Comparison of ENCODE assay signal across 2 cellular contexts in the genomic region with DNA sequence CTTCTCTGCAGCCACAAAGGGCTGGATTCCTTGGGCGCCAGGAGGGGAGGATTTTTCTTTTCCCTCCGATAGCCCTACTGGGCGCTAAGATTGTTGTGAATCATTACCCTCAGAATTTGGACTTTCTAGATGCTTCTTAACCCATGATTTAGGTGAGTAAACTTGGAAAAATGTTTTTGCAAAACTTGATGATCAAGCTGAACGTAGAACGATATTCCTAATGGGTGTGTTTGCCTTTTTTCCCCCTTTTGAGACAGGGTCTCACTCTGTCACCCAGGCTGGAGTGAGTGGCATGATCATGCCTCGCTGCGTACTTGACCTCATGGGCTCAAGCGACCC.
TF ChIP-seq lines count a peak whose summit lies in the region.

No MANE protein-coding gene starts in this region.

TF ChIP-seq in HEK293, 187 proteins besides CTCF, POLR2A, EP300 and RAD21:
- TF ChIP-seq, protein P1, sequence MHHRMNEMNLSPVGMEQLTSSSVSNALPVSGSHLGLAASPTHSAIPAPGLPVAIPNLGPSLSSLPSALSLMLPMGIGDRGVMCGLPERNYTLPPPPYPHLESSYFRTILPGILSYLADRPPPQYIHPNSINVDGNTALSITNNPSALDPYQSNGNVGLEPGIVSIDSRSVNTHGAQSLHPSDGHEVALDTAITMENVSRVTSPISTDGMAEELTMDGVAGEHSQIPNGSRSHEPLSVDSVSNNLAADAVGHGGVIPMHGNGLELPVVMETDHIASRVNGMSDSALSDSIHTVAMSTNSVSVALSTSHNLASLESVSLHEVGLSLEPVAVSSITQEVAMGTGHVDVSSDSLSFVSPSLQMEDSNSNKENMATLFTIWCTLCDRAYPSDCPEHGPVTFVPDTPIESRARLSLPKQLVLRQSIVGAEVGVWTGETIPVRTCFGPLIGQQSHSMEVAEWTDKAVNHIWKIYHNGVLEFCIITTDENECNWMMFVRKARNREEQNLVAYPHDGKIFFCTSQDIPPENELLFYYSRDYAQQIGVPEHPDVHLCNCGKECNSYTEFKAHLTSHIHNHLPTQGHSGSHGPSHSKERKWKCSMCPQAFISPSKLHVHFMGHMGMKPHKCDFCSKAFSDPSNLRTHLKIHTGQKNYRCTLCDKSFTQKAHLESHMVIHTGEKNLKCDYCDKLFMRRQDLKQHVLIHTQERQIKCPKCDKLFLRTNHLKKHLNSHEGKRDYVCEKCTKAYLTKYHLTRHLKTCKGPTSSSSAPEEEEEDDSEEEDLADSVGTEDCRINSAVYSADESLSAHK (tag by site-specific recombination; IDR thresholded peaks at IDR 0.05): 0 out of 2 replicates have a peak, but pooled peaks have one; percentile 77
- TF ChIP-seq ZNF335 (tag by site-specific recombination; conservative IDR thresholded peaks at IDR 0.05): no peak
- 0 out of 2 replicates have a peak, but pooled peaks have one; percentile 8 for TF ChIP-seq ZNF2 (tag by site-specific recombination; IDR thresholded peaks at IDR 0.05)
- TF ChIP-seq, protein P2, sequence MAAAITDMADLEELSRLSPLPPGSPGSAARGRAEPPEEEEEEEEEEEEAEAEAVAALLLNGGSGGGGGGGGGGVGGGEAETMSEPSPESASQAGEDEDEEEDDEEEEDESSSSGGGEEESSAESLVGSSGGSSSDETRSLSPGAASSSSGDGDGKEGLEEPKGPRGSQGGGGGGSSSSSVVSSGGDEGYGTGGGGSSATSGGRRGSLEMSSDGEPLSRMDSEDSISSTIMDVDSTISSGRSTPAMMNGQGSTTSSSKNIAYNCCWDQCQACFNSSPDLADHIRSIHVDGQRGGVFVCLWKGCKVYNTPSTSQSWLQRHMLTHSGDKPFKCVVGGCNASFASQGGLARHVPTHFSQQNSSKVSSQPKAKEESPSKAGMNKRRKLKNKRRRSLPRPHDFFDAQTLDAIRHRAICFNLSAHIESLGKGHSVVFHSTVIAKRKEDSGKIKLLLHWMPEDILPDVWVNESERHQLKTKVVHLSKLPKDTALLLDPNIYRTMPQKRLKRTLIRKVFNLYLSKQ (tag by site-specific recombination; IDR thresholded peaks at IDR 0.05; ENCODE audit: borderline replicate concordance): no peak
- TF ChIP-seq, protein P3, sequence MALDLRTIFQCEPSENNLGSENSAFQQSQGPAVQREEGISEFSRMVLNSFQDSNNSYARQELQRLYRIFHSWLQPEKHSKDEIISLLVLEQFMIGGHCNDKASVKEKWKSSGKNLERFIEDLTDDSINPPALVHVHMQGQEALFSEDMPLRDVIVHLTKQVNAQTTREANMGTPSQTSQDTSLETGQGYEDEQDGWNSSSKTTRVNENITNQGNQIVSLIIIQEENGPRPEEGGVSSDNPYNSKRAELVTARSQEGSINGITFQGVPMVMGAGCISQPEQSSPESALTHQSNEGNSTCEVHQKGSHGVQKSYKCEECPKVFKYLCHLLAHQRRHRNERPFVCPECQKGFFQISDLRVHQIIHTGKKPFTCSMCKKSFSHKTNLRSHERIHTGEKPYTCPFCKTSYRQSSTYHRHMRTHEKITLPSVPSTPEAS (tag by site-specific recombination; IDR thresholded peaks at IDR 0.05): no peak
- no peak for TF ChIP-seq ZNF48 (tag by site-specific recombination; IDR thresholded peaks at IDR 0.05)
- 0 out of 2 replicates have a peak, but pooled peaks have one; percentile 20 for TF ChIP-seq ZNF366 (tag by site-specific recombination; conservative IDR thresholded peaks at IDR 0.05)
- no peak for TF ChIP-seq ZNF37A (tag by site-specific recombination; IDR thresholded peaks at IDR 0.05)
- TF ChIP-seq, protein P4, sequence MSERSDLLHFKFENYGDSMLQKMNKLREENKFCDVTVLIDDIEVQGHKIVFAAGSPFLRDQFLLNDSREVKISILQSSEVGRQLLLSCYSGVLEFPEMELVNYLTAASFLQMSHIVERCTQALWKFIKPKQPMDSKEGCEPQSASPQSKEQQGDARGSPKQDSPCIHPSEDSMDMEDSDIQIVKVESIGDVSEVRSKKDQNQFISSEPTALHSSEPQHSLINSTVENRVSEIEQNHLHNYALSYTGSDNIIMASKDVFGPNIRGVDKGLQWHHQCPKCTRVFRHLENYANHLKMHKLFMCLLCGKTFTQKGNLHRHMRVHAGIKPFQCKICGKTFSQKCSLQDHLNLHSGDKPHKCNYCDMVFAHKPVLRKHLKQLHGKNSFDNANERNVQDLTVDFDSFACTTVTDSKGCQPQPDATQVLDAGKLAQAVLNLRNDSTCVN (tag by site-specific recombination; optimal IDR thresholded peaks at IDR 0.05): peak; percentile 11
- TF ChIP-seq ZNF624 (tag by site-specific recombination; IDR thresholded peaks at IDR 0.05): no peak
- no peak for TF ChIP-seq ZNF600 (tag by site-specific recombination; IDR thresholded peaks at IDR 0.05)
TF ChIP-seq in HEK293: peak in this region for 4.

TF ChIP-seq in K562, 482 proteins besides CTCF, POLR2A, EP300 and RAD21:
- TF ChIP-seq NEUROD1 (IDR thresholded peaks at IDR 0.05; ENCODE audit: borderline replicate concordance, low read depth, low read length, partially characterized antibody) (no peak), TCF7L2 (IDR thresholded peaks at IDR 0.05; ENCODE audit: low read depth, low read length) (0 out of 2 replicates have a peak, but pooled peaks have one; percentile 13), ATF7 (IDR thresholded peaks at IDR 0.05) (0 out of 2 replicates have a peak, but pooled peaks have one; percentile 4), THAP12 (CRISPR knock-in tag; IDR thresholded peaks at IDR 0.05) (no peak), TFAM (CRISPR knock-in tag; conservative IDR thresholded peaks at IDR 0.05) (no peak), TAL1 (IDR thresholded peaks at IDR 0.05) (no peak), ZBED1 (IDR thresholded peaks at IDR 0.05) (no peak), FOXA3 (CRISPR knock-in tag; conservative IDR thresholded peaks at IDR 0.05 in 1 of 2, IDR thresholded peaks at IDR 0.05 in 1 of 2) (0 out of 4 replicates have a peak, but pooled peaks of 1 of the 2 experiments have one; percentile 1), ZNF717 (CRISPR knock-in tag; IDR thresholded peaks at IDR 0.05) (no peak), ZBTB8A (IDR thresholded peaks at IDR 0.05; ENCODE audit: partially characterized antibody) (no peak), ZKSCAN1 (IDR thresholded peaks at IDR 0.05; ENCODE audit: low read depth, low read length) (peak; percentile 34; the same call in 1 of the 2 replicates), NUFIP1 (IDR thresholded peaks at IDR 0.05; ENCODE audit: partially characterized antibody) (no peak), ELK1 (CRISPR knock-in tag; IDR thresholded peaks at IDR 0.05) (no peak), FOXK1 (CRISPR knock-in tag; IDR thresholded peaks at IDR 0.05; ENCODE audit: borderline replicate concordance) (peak; percentile 81; the same call in 1 of the 2 replicates)
- TF ChIP-seq, protein P5, sequence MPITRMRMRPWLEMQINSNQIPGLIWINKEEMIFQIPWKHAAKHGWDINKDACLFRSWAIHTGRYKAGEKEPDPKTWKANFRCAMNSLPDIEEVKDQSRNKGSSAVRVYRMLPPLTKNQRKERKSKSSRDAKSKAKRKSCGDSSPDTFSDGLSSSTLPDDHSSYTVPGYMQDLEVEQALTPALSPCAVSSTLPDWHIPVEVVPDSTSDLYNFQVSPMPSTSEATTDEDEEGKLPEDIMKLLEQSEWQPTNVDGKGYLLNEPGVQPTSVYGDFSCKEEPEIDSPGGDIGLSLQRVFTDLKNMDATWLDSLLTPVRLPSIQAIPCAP (CRISPR knock-in tag; IDR thresholded peaks at IDR 0.05; ENCODE audit: borderline replicate concordance): no peak
- TF ChIP-seq, protein P6, sequence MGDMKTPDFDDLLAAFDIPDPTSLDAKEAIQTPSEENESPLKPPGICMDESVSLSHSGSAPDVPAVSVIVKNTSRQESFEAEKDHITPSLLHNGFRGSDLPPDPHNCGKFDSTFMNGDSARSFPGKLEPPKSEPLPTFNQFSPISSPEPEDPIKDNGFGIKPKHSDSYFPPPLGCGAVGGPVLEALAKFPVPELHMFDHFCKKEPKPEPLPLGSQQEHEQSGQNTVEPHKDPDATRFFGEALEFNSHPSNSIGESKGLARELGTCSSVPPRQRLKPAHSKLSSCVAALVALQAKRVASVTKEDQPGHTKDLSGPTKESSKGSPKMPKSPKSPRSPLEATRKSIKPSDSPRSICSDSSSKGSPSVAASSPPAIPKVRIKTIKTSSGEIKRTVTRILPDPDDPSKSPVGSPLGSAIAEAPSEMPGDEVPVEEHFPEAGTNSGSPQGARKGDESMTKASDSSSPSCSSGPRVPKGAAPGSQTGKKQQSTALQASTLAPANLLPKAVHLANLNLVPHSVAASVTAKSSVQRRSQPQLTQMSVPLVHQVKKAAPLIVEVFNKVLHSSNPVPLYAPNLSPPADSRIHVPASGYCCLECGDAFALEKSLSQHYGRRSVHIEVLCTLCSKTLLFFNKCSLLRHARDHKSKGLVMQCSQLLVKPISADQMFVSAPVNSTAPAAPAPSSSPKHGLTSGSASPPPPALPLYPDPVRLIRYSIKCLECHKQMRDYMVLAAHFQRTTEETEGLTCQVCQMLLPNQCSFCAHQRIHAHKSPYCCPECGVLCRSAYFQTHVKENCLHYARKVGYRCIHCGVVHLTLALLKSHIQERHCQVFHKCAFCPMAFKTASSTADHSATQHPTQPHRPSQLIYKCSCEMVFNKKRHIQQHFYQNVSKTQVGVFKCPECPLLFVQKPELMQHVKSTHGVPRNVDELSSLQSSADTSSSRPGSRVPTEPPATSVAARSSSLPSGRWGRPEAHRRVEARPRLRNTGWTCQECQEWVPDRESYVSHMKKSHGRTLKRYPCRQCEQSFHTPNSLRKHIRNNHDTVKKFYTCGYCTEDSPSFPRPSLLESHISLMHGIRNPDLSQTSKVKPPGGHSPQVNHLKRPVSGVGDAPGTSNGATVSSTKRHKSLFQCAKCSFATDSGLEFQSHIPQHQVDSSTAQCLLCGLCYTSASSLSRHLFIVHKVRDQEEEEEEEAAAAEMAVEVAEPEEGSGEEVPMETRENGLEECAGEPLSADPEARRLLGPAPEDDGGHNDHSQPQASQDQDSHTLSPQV (IDR thresholded peaks at IDR 0.05): no peak
